Comparison of ENCODE assay signal across 1 cellular context in the genomic region with DNA sequence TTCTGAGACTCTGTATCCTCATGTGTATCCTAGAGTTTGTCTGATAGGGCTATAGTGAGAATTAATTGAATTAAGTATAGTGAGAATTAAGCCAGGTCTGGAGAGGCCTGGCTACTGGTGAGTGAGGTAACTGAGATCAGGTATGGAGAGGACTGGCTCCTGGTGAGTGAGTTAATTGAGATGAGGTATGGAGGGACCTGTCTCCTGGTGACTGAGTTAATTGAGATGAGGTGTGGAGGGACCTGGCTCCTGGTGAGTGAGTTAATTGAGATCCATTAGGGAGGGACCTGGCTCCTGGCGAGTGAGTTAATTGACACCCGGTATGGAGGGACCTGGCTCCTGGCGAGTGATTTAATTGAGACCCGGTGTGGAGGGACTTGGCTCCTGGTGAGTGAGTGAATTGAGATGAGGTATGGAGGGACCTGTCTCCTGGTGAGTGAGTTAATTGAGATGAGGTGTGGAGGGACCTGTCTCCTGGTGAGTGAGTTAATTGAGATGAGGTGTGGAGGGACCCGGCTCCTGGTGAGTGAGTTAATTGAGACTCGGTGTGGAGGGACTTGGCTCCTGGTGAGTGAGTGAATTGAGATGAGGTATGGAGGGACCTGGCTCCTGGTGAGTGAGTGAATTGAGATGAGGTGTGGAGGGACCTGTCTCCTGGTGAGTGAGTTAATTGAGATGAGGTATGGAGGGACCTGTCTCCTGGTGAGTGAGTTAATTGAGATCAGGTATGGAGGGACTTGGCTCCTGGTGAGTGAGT. TPM values are rescaled to one million over a fixed set of nuclear protein-coding genes. Genes with fewer than 3 reads are reported as not detected.
"Had no signal": no experiment of that assay in that cellular context is flagged by ENCODE, and none has a peak within 500 bp of the region (broad histone marks: within the 10 kb centered on the region; RNA-seq: fewer than 3 reads in every experiment).

No MANE protein-coding gene starts in this region.

RNA-seq across cellular contexts. Expression of a gene that starts 10.5 kb away (rescaled TPM):
- polyA plus RNA-seq: endothelial cell of umbilical vein had no signal
